Comparison of ENCODE assay signal across 22 cellular contexts in the genomic region with DNA sequence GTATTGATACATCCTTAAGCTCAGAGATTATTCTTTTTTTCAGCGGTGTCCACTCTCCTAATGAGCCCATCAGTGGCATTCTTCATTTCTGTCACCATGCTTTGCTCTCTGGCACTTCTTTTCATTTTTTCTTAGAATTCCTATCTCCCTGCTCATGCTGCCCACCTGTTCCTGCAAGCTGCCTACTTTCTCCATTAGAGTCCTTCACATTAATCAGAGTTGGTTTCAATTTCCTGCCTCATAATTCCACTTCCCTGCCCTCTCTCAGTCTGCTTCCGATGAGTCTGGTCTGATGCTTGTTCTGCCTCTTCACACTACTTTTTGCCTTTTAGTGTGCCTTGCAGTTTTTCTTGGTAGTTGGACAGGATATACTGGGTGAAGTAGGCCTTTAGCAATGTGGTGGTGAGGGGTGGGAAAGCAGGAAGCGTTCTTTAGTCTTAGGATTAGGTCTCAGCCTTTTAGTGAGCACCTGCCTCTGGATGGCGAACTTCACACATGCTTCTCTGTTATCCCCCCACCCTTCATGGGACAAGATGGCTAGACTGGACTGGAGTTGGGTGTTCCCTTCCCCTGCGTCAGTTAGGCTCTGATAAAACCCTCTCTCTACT. TPM values are rescaled to one million over a fixed set of nuclear protein-coding genes. Genes with fewer than 3 reads are reported as not detected.
DNase-seq lines count a peak whose midpoint lies in the region; ATAC-seq, FAIRE-seq and TF ChIP-seq lines count a peak whose summit lies in the region.
"Had no signal": no experiment of that assay in that cellular context is flagged by ENCODE, and none has a peak within 500 bp of the region (broad histone marks: within the 10 kb centered on the region; RNA-seq: fewer than 3 reads in every experiment).

No MANE protein-coding gene starts in this region.

- DNase-seq in NCI-H2171 treated with DMSO at 0.1 percent for 48 hours (lab: John Stamatoyannopoulos, UW) (peak; percentile 46), NCI-H2171 (lab: John Stamatoyannopoulos, UW) (no peak), SJCRH30 (peak; percentile 24 to 58), esophagus muscularis mucosa (ENCODE audit: extremely low spot score) (peak; percentile 50), gastrocnemius medialis (no peak), GM12891 (ENCODE audit: insufficient read length, low spot score) (no peak), vagina (ENCODE audit: extremely low spot score in 2 of 2) (no peak), mesenteric fat pad (ENCODE audit: low spot score) (no peak)
- DNase-seq: CD8-positive, alpha-beta T cell; H7; KBM-7; NCI-H1436; NCI-H2029; NCI-H2227 treated with DMSO at 0.1 percent for 48 hours; Peyer's patch; Right ventricle myocardium superior had no signal

- 76% methylated on average over 5 of the region's 5 CpGs for WGBS in esophagus muscularis mucosa

- H3K9me3 ChIP-seq in SJCRH30 (replicated peaks) (no peaks in the 10 kb centered on the region), esophagus muscularis mucosa (no peaks in the 10 kb centered on the region), gastrocnemius medialis (no peaks in the 10 kb centered on the region), vagina (no peaks in the 10 kb centered on the region)
- H3K9me3 ChIP-seq: Peyer's patch had no signal

- H3K4me3 ChIP-seq in SJCRH30 (no peak overlapping the region), esophagus muscularis mucosa (no peak overlapping the region), gastrocnemius medialis (no peak overlapping the region), vagina (no peak overlapping the region)
- H3K4me3 ChIP-seq: BLaER1, Peyer's patch had no signal

- TF ChIP-seq EP300 in esophagus muscularis mucosa (IDR thresholded peaks at IDR 0.05) = no peak

- TF ChIP-seq CTCF in esophagus muscularis mucosa (IDR thresholded peaks at IDR 0.05) = no peak
- TF ChIP-seq CTCF in gastrocnemius medialis (IDR thresholded peaks at IDR 0.05 in 4 of 5, conservative IDR thresholded peaks at IDR 0.05 in 1 of 5) = no peak
- TF ChIP-seq CTCF in vagina (IDR thresholded peaks at IDR 0.05) = no peak

- ATAC-seq in gastrocnemius medialis = no peak
- ATAC-seq: CD8-positive, alpha-beta T cell had no signal

- H3K36me3 ChIP-seq in SJCRH30 (no peaks in the 10 kb centered on the region), esophagus muscularis mucosa (no peaks in the 10 kb centered on the region), gastrocnemius medialis (no peaks in the 10 kb centered on the region), vagina (no peaks in the 10 kb centered on the region)
- H3K36me3 ChIP-seq: BLaER1, Peyer's patch had no signal

- H3K27ac ChIP-seq in SJCRH30 (peak overlapping the region; percentile 22), esophagus muscularis mucosa (replicated peaks in 1 of 4) (no peak overlapping the region), gastrocnemius medialis (peak overlapping the region in 3 of 4 donors; percentile 13 to 58 (median 47)), vagina (no peak overlapping the region)
- H3K27ac ChIP-seq: BLaER1, HL-60, Peyer's patch had no signal

- in situ Hi-C loops in gastrocnemius medialis (cut with MboI; ENCODE audit: low sequenced_read_pairs in 4 of 4) = no loop called here

- peaks cover 7% of the 10 kb centered on the region; the same call in 1 of the 2 replicates for H3K4me1 ChIP-seq in SJCRH30
- no peaks in the 10 kb centered on the region for H3K4me1 ChIP-seq in esophagus muscularis mucosa
- H3K4me1 ChIP-seq in gastrocnemius medialis = peaks cover 31 to 45% of the 10 kb centered on the region in 2 donors
- no peaks in the 10 kb centered on the region for H3K4me1 ChIP-seq in vagina
- H3K4me1 ChIP-seq: BLaER1, Peyer's patch had no signal

- no peak for FAIRE-seq in GM12891 (lab: Jason Lieb, UNC)
- FAIRE-seq: A204.1, D721Med, HTR-8/SVneo had no signal

- H3K27me3 ChIP-seq in SJCRH30 = no peaks in the 10 kb centered on the region
- H3K27me3 ChIP-seq in esophagus muscularis mucosa = no peaks in the 10 kb centered on the region
- no peaks in the 10 kb centered on the region for H3K27me3 ChIP-seq in gastrocnemius medialis
- no peaks in the 10 kb centered on the region for H3K27me3 ChIP-seq in vagina
- H3K27me3 ChIP-seq: BLaER1, Peyer's patch had no signal

- TF ChIP-seq POLR2A in esophagus muscularis mucosa (IDR thresholded peaks at IDR 0.05; ENCODE audit: low read depth) (no peak), gastrocnemius medialis (IDR thresholded peaks at IDR 0.05) (no peak), GM12891 (IDR thresholded peaks at IDR 0.05; ENCODE audit: low read depth, low read length) (no peak), vagina (IDR thresholded peaks at IDR 0.05) (no peak)

- intact Hi-C loops in esophagus muscularis mucosa (cut with DNase I) (no loop called here), gastrocnemius medialis (cut with DNase I; ENCODE audit: low total_unique reads) (no loop called here), vagina (cut with DNase I) (no loop called here)

TF ChIP-seq in GM12891, 5 proteins besides CTCF, POLR2A, EP300 and RAD21:
- TF ChIP-seq PAX5 (IDR thresholded peaks at IDR 0.05; ENCODE audit: insufficient read depth, low read length, severe bottlenecking) = no peak
- TF ChIP-seq SPI1 (IDR thresholded peaks at IDR 0.05; ENCODE audit: low read depth, low read length) = no peak
- no peak for TF ChIP-seq TAF1 (IDR thresholded peaks at IDR 0.05; ENCODE audit: low read depth, low read length)
- no peak for TF ChIP-seq POLR2AphosphoS5 (IDR thresholded peaks at IDR 0.05; ENCODE audit: low read depth, low read length)
- no peak for TF ChIP-seq POU2F2 (IDR thresholded peaks at IDR 0.05; ENCODE audit: low read depth, low read length)

RNA-seq across cellular contexts. Expression of gene CECR2, which starts 53.6 kb away (rescaled TPM):
- 17.6 and 19.1 TPM in 2 replicates for total RNA-seq in SJCRH30 (2014; rRNA removed; shearing (Covaris generic))
- total RNA-seq in esophagus muscularis mucosa (1 to 10 TPM; 1.1 to 2.1 (median 1.3) TPM), gastrocnemius medialis (10 to 100 TPM; 12.3 to 29.6 (median 20.4) TPM), vagina (0.98 TPM), mesenteric fat pad (1.1 TPM)
- polyA plus RNA-seq in GM12891 (2012; ENCODE audit: low read depth, missing spikeins) = 0.09 TPM
- total RNA-seq: M059J had no signal

Comparison
In these comparisons a context has a peak if more than half of its experiments do, and no peak if none do; other contexts are left out.
1. DNase-seq: peak in NCI-H2171 treated with DMSO at 0.1 percent for 48 hours (single experiment), SJCRH30 (2 of 2) and esophagus muscularis mucosa (single experiment); none in NCI-H2171 (single experiment), gastrocnemius medialis (0 of 2), GM12891 (single experiment), vagina (0 of 2) and mesenteric fat pad (single experiment).
2. H3K27ac ChIP-seq: peak in SJCRH30 (single experiment) and gastrocnemius medialis (3 of 4); none in esophagus muscularis mucosa (0 of 4) and vagina (single experiment).